In genomic region chr7:112481833-112482669, GRCh38 we compare ENCODE assay signal across 8 cellular contexts. TPM values are rescaled to one million over a fixed set of nuclear protein-coding genes. Genes with fewer than 3 reads are reported as not detected.
DNase-seq lines count a peak whose midpoint lies in the region; ATAC-seq, FAIRE-seq and TF ChIP-seq lines count a peak whose summit lies in the region.

No MANE protein-coding gene starts in this region.

- FAIRE-seq in frontal cortex (lab: Jason Lieb, UNC) = no peak

- DNase-seq in EL = peak; percentile 93
- DNase-seq in SIG-M5 (lab: John Stamatoyannopoulos, UW) = peak; percentile 10
- peak; percentile 91 for DNase-seq in fibroblast of peridontal ligament (ENCODE audit: extremely low read depth)
- DNase-seq in putamen (ENCODE audit: low spot score) = peak; percentile 32
- DNase-seq in frontal cortex (ENCODE audit: low spot score in 2 of 2) = no peak
- DNase-seq in DMS153 (lab: John Stamatoyannopoulos, UW) = no peak
- no peak for DNase-seq in GM10266 (ENCODE audit: extremely low spot score)

- no peak for TF ChIP-seq CTCF in GM10266 (IDR thresholded peaks at IDR 0.05; ENCODE audit: control insufficient read depth, insufficient read depth, low read depth, missing control alignments)

- no peak for ATAC-seq in HG02571 (IDR thresholded peaks at IDR 0.05; ENCODE audit: unreplicated experiment)

RNA-seq across cellular contexts. Expression of gene LSMEM1, which starts 1.3 kb away (rescaled TPM):
- 2.4 TPM for total RNA-seq in frontal cortex

RNA-seq across cellular contexts. Expression of gene IFRD1, which starts 31.8 kb away (rescaled TPM):
- total RNA-seq in frontal cortex = 85.6 TPM

Comparison
In these comparisons a context has a peak if more than half of its experiments do, and no peak if none do; other contexts are left out.
1. DNase-seq: peak in EL (single experiment), SIG-M5 (single experiment), fibroblast of peridontal ligament (single experiment) and putamen (single experiment); none in frontal cortex (0 of 2), DMS153 (single experiment) and GM10266 (single experiment).